In the genomic region with DNA sequence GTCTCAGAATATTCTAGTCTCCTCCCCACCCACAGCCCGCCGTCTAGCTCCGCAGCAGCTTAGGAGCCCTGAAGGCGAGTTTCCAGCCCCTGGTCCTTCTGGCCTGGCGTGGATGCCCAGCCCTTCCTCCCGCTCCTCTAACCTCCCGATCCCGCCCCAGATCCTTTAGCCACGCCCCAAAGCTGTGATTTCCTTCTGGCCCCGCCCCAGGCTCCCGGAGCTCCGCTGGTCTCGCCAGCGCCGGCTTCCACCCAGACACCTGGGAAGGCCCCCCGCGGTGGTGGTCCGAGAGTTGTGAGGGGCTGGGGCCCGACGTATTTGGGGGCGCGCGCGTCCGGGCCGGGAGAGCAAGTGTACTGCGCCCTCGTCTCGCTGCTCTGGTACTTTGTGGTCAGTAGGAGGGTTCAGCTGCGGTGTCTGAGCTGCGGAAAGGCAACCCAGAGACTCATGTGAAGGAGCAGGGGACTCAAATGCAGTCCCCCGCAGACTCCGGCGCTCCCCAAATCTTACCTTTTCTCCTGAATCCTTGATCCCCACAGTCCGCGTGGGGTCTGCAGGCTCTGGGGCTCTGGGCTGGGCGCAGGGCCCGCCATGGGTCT, we compare ENCODE assay signal across 1 cellular context.
TF ChIP-seq lines count a peak whose summit lies in the region.

Gene CGB7, minus strand, starts transcription at position 114 of the 599 bp plus-strand sequence. CDS start 2,374 bp downstream, outside the sequence.

TF ChIP-seq in IMR-90, 13 proteins besides CTCF, POLR2A, EP300 and RAD21:
- no peak for TF ChIP-seq SMC3 (IDR thresholded peaks at IDR 0.05; ENCODE audit: low read depth, low read length)
- TF ChIP-seq, protein P1, sequence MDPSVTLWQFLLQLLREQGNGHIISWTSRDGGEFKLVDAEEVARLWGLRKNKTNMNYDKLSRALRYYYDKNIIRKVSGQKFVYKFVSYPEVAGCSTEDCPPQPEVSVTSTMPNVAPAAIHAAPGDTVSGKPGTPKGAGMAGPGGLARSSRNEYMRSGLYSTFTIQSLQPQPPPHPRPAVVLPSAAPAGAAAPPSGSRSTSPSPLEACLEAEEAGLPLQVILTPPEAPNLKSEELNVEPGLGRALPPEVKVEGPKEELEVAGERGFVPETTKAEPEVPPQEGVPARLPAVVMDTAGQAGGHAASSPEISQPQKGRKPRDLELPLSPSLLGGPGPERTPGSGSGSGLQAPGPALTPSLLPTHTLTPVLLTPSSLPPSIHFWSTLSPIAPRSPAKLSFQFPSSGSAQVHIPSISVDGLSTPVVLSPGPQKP (IDR thresholded peaks at IDR 0.05; ENCODE audit: borderline replicate concordance, low read depth, low read length): no peak
- no peak for TF ChIP-seq RFX5 (IDR thresholded peaks at IDR 0.05; ENCODE audit: low read depth, low read length)
- TF ChIP-seq USF2 (IDR thresholded peaks at IDR 0.05; ENCODE audit: low read depth, low read length): no peak
- no peak for TF ChIP-seq MAZ (IDR thresholded peaks at IDR 0.05; ENCODE audit: borderline replicate concordance, low read depth, low read length)
- TF ChIP-seq CEBPB (IDR thresholded peaks at IDR 0.05; ENCODE audit: low read depth, low read length): no peak
